12 cellular contexts compared by ENCODE assay signal in the genomic region with DNA sequence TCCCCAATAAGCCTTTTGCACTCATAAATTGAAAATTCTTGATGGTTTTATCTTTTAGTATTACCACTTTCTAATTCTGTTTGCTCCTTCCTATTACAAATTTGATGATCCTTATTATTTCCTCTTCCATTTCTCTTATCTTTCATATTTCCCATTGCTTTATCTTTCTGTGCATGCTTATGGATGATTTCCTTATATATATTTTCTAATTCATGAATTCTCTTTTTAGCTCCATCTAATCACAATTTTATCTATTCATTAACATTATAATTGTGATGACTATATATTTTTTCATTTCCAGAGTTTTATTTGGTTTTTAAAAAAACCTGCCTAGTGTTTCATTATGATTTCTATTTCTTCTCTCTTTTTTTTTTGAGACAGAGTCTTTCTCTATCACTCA. TPM values are rescaled to one million over a fixed set of nuclear protein-coding genes. Genes with fewer than 3 reads are reported as not detected.
"Had no signal": no experiment of that assay in that cellular context is flagged by ENCODE, and none has a peak within 500 bp of the region (broad histone marks: within the 10 kb centered on the region; RNA-seq: fewer than 3 reads in every experiment).

No MANE protein-coding gene starts in this region.

- DNase-seq: GM23248, GOT3, H7, H9, HCEC 1CT, HFFc6 had no signal

- H3K4me3 ChIP-seq: GM23248, GM23338, HAP-1 had no signal

- H3K9me3 ChIP-seq: HAP-1 had no signal

- FAIRE-seq: H1, H54 had no signal

- H3K36me3 ChIP-seq: HAP-1 had no signal

- H3K4me2 ChIP-seq: GM23338 had no signal

- H3K4me1 ChIP-seq: HAP-1 had no signal

- ATAC-seq: GM23338, HCT116 had no signal

- H3K27ac ChIP-seq: GM23248 had no signal

- H3K9ac ChIP-seq: GM23248 had no signal

- H2AFZ ChIP-seq: GM23248, GM23338 had no signal

RNA-seq across cellular contexts. Expression of gene PRR23A, which starts 41.1 kb away (rescaled TPM):
- total RNA-seq: GM23248, GM23338, H1, H4, H7, H9, HFFc6 had no signal
- polyA plus RNA-seq: GM23248, GM23338, H1 had no signal

RNA-seq across cellular contexts. Expression of gene PRR23B, which starts 55.8 kb away (rescaled TPM):
- total RNA-seq: GM23248, GM23338, H1, H4, H7, H9, HFFc6 had no signal
- polyA plus RNA-seq: GM23248, GM23338, H1 had no signal
